ENCODE assay signal across 8 cellular contexts in genomic region chrX:15815779-15816452, GRCh38. TPM values are rescaled to one million over a fixed set of nuclear protein-coding genes. Genes with fewer than 3 reads are reported as not detected.
DNase-seq lines count a peak whose midpoint lies in the region; ATAC-seq lines count a peak whose summit lies in the region.

No MANE protein-coding gene starts in this region.

- H3K36me3 Mint-ChIP-seq in activated naive CD8-positive, alpha-beta T cell, result peaks cover 4% of the 10 kb centered on the region

- peaks cover 43% of the 10 kb centered on the region for H3K4me1 Mint-ChIP-seq in activated naive CD8-positive, alpha-beta T cell (ENCODE audit: low read depth)

- peak; percentile 83 for ATAC-seq in GM21447 (IDR thresholded peaks at IDR 0.05; ENCODE audit: unreplicated experiment)

- H3K27ac Mint-ChIP-seq in activated naive CD8-positive, alpha-beta T cell, result peak overlapping the region; percentile 47

- no peaks in the 10 kb centered on the region for H3K27me3 Mint-ChIP-seq in activated naive CD8-positive, alpha-beta T cell

- peak overlapping the region; percentile 33 for H3K4me3 Mint-ChIP-seq in activated naive CD8-positive, alpha-beta T cell

- DNase-seq in DMS 273 (lab: John Stamatoyannopoulos, UW; ENCODE audit: unreplicated experiment), result peak; percentile 32
- no peak for DNase-seq in DMS 273 treated with DMSO at 0.1 percent for 48 hours (lab: John Stamatoyannopoulos, UW)
- peak; percentile 18 for DNase-seq in M059J (ENCODE audit: low read depth)
- DNase-seq in kidney tubule cell (ENCODE audit: low spot score), result peak; percentile 25
- DNase-seq in medulla oblongata (ENCODE audit: extremely low spot score), result no peak
- no peak for DNase-seq in NCI-H187 treated with DMSO at 0.1 percent for 48 hours (lab: John Stamatoyannopoulos, UW)

- no peaks in the 10 kb centered on the region for H3K9me3 Mint-ChIP-seq in activated naive CD8-positive, alpha-beta T cell (ENCODE audit: low read depth)

RNA-seq across cellular contexts. Expression of gene ZRSR2, which starts 25.6 kb away (rescaled TPM):
- 1.9 and 4.2 TPM in 2 replicates for total RNA-seq in M059J (2014; rRNA removed; shearing (Covaris generic))

RNA-seq across cellular contexts. Expression of gene AP1S2, which starts 38.7 kb away (rescaled TPM):
- 95.9 and 112 TPM in 2 replicates for total RNA-seq in M059J (2014; rRNA removed; shearing (Covaris generic))

Comparison
In these comparisons a context has a peak if more than half of its experiments do, and no peak if none do; other contexts are left out.
1. DNase-seq: peak in DMS 273 (single experiment), M059J (single experiment) and kidney tubule cell (single experiment); none in DMS 273 treated with DMSO at 0.1 percent for 48 hours (single experiment), medulla oblongata (single experiment) and NCI-H187 treated with DMSO at 0.1 percent for 48 hours (single experiment).